In genomic region chr20:58403272-58403671, GRCh38 we compare ENCODE assay signal across 18 cellular contexts. TPM values are rescaled to one million over a fixed set of nuclear protein-coding genes. Genes with fewer than 3 reads are reported as not detected.
DNase-seq lines count a peak whose midpoint lies in the region; ATAC-seq lines count a peak whose summit lies in the region.
"Had no signal": no experiment of that assay in that cellular context is flagged by ENCODE, and none has a peak within 500 bp of the region (broad histone marks: within the 10 kb centered on the region; RNA-seq: fewer than 3 reads in every experiment).

No MANE protein-coding gene starts in this region.

- H3K4me1 ChIP-seq in trophoblast cell (ENCODE audit: control insufficient read depth in 1 of 2, insufficient read depth in 2 of 2, low read length in 2 of 2) = no peaks in the 10 kb centered on the region

- H3K36me3 ChIP-seq in trophoblast cell (ENCODE audit: control insufficient read depth in 1 of 2, insufficient read depth in 2 of 2, low read length in 2 of 2) = peaks cover 0 to 2% of the 10 kb centered on the region in 2 experiments
- H3K36me3 ChIP-seq: sigmoid colon, suprapubic skin had no signal

- no peak overlapping the region for H4K8ac ChIP-seq in trophoblast cell (ENCODE audit: low read depth, low read length)

- no peak overlapping the region for H2BK5ac ChIP-seq in trophoblast cell (ENCODE audit: low read depth, low read length, poor library complexity)

- ATAC-seq in GM18868 (IDR thresholded peaks at IDR 0.05; ENCODE audit: unreplicated experiment) (peak; percentile 37), GM21528 (IDR thresholded peaks at IDR 0.05; ENCODE audit: low FRiP score, unreplicated experiment) (peak; percentile 37), HG03045 (IDR thresholded peaks at IDR 0.05; ENCODE audit: unreplicated experiment) (peak; percentile 19)
- ATAC-seq: body of pancreas, foreskin keratinocyte had no signal

- H3K23ac ChIP-seq in trophoblast cell (ENCODE audit: low read length) = no peak overlapping the region

- peak overlapping the region; percentile 58 for H3K4ac ChIP-seq in trophoblast cell (ENCODE audit: low read depth, low read length)

- no peak overlapping the region for H3K9ac ChIP-seq in trophoblast cell (ENCODE audit: low read length)

- no peak overlapping the region for H3K14ac ChIP-seq in trophoblast cell (ENCODE audit: low read length)

- H3K4me3 ChIP-seq in trophoblast cell (ENCODE audit: low read depth, low read length) = no peak overlapping the region
- H3K4me3 ChIP-seq: body of pancreas, coronary artery, sigmoid colon, suprapubic skin had no signal

- H3K79me1 ChIP-seq in trophoblast cell (ENCODE audit: low read length) = no peaks in the 10 kb centered on the region

- H3K4me2 ChIP-seq in trophoblast cell (ENCODE audit: low read length) = no peak overlapping the region

- no peak overlapping the region for H2BK12ac ChIP-seq in trophoblast cell (ENCODE audit: low read length)

- peaks cover 10% of the 10 kb centered on the region for H3K79me2 ChIP-seq in trophoblast cell (ENCODE audit: control insufficient read depth, insufficient read depth, low read length, poor library complexity)

- H2AK5ac ChIP-seq in trophoblast cell (ENCODE audit: low read length) = no peak overlapping the region

- DNase-seq in trophoblast cell = no peak
- DNase-seq in posterior cingulate gyrus = no peak
- DNase-seq in DMS79 (lab: John Stamatoyannopoulos, UW) = no peak
- DNase-seq in ACHN = no peak
- DNase-seq: activated CD4-positive, alpha-beta T cell treated with anti-CD3 and anti-CD28 coated beads, Interleukin-2, amount 10 ng/mL, durations not matched to agents 24 days and 14 days; activated naive CD4-positive, alpha-beta T cell treated with anti-CD3 and anti-CD28 coated beads, Interleukin-2, amount 10 ng/mL, durations not matched to agents 7 days and 5 days; body of pancreas; foreskin keratinocyte; IMR-90; NCI-H2029 treated with DMSO at 0.1 percent for 48 hours; NCI-H510A treated with DMSO at 0.1 percent for 48 hours; sigmoid colon; stimulated activated CD4-positive, alpha-beta T cell treated with anti-CD3 and anti-CD28 coated beads, Interleukin-2, amount 100 ng/mL, for 24 hours had no signal

- H4K12ac ChIP-seq in trophoblast cell (ENCODE audit: low read depth, low read length) = no peak overlapping the region

- H2BK120ac ChIP-seq in trophoblast cell (ENCODE audit: insufficient read depth, low read length, poor library complexity) = no peak overlapping the region

- intact Hi-C loops in posterior cingulate gyrus (cut with DNase I) = no loop called here

- H2AFZ ChIP-seq in trophoblast cell (ENCODE audit: insufficient read depth, low read length, poor library complexity) = no peak overlapping the region

- in situ Hi-C loops in ACHN (cut with HindIII; ENCODE audit: low pct_ligation_motif_present, low pct_unique_long_range_greater_than_20kb, low sequenced_read_pairs) = no loop called here

- H3K18ac ChIP-seq in trophoblast cell (ENCODE audit: low read length) = no peak overlapping the region

- no peak overlapping the region for H3K27ac ChIP-seq in trophoblast cell (ENCODE audit: low read depth, low read length)
- H3K27ac ChIP-seq: body of pancreas, coronary artery, foreskin keratinocyte, sigmoid colon, suprapubic skin had no signal

- no CpG with 5 or more reads among the region's 3 CpGs for WGBS in trophoblast cell (ENCODE audit: extremely low coverage, insufficient coverage, insufficient read length)

- no peaks in the 10 kb centered on the region for H3K27me3 ChIP-seq in trophoblast cell (ENCODE audit: insufficient read depth, low read length)
- H3K27me3 ChIP-seq: body of pancreas, foreskin keratinocyte, sigmoid colon, suprapubic skin had no signal

- H3K9me3 ChIP-seq in trophoblast cell (ENCODE audit: insufficient read depth, low read depth, low read length) = no peaks in the 10 kb centered on the region
- H3K9me3 ChIP-seq: body of pancreas, sigmoid colon, suprapubic skin had no signal

- no peak overlapping the region for H4K91ac ChIP-seq in trophoblast cell (ENCODE audit: low read depth, low read length)

RNA-seq across cellular contexts. Expression of gene VAPB, which starts 14.2 kb away (rescaled TPM):
- 34.8 and 35.3 TPM in 2 replicates for polyA plus RNA-seq in trophoblast cell (2013)
